Comparison of ENCODE assay signal across 8 cellular contexts in genomic region chrX:102899940-102900916, GRCh38. TPM values are rescaled to one million over a fixed set of nuclear protein-coding genes. Genes with fewer than 3 reads are reported as not detected.
A peak's percentile ranks its signal among the peaks of the same experiment; 100 is the strongest.
DNase-seq lines count a peak whose midpoint lies in the region; ATAC-seq, FAIRE-seq and TF ChIP-seq lines count a peak whose summit lies in the region.

No MANE protein-coding gene starts in this region.

- peak overlapping the region; percentile 6 for H3K27ac Mint-ChIP-seq in activated T-cell treated with anti-CD3 and anti-CD28 coated beads, Interleukin-2, amount 50 U/mL, for 72 hours

- H3K36me3 Mint-ChIP-seq in activated T-cell treated with anti-CD3 and anti-CD28 coated beads, Interleukin-2, amount 50 U/mL, for 72 hours (ENCODE audit: insufficient read depth in 2 of 2), result no peaks in the 10 kb centered on the region

- intact Hi-C loops in pancreas (cut with DNase I), result no loop called here

- peak overlapping the region in 1 of 2 donors; percentile 56 for H3K4me3 Mint-ChIP-seq in activated T-cell treated with anti-CD3 and anti-CD28 coated beads, Interleukin-2, amount 50 U/mL, for 72 hours

- peak; percentile 82 for FAIRE-seq in pancreas (lab: Jason Lieb, UNC)

- H2AFZ ChIP-seq in DND-41 (ENCODE audit: low read depth, low read length), result no peak overlapping the region

- peak; percentile 91 for ATAC-seq in DND-41 (ENCODE audit: insufficient read depth, low read depth)
- ATAC-seq in GM21447 (IDR thresholded peaks at IDR 0.05; ENCODE audit: unreplicated experiment), result peak; percentile 94
- ATAC-seq in activated T-cell treated with anti-CD3 and anti-CD28 coated beads, Interleukin-2, amount 50 U/mL, for 72 hours (replicated peaks in 1 of 2), result peak; percentile 80 to 87
- peak; percentile 80 to 94 (median 91) for ATAC-seq in pancreas
- peak; percentile 74 to 81 for ATAC-seq in upper lobe of left lung (ENCODE audit: low FRiP score in 2 of 2)

- H3K4me1 Mint-ChIP-seq in activated T-cell treated with anti-CD3 and anti-CD28 coated beads, Interleukin-2, amount 50 U/mL, for 72 hours (ENCODE audit: low read depth), result peaks cover 13% of the 10 kb centered on the region

- H3K27me3 Mint-ChIP-seq in activated T-cell treated with anti-CD3 and anti-CD28 coated beads, Interleukin-2, amount 50 U/mL, for 72 hours (ENCODE audit: low read depth), result peaks cover 23% of the 10 kb centered on the region

- no peaks in the 10 kb centered on the region for H4K20me1 ChIP-seq in DND-41 (ENCODE audit: insufficient read depth, low read length)

- no peaks in the 10 kb centered on the region for H3K9me3 Mint-ChIP-seq in activated T-cell treated with anti-CD3 and anti-CD28 coated beads, Interleukin-2, amount 50 U/mL, for 72 hours

- H3K4me1 ChIP-seq in DND-41 (ENCODE audit: insufficient read depth, low read length), result no peaks in the 10 kb centered on the region
- H3K4me1 ChIP-seq in pancreas, result no peaks in the 10 kb centered on the region
- H3K4me1 ChIP-seq in upper lobe of left lung, result no peaks in the 10 kb centered on the region

- no peaks in the 10 kb centered on the region for H3K79me2 ChIP-seq in DND-41 (ENCODE audit: insufficient read depth, low read length)

- H3K36me3 ChIP-seq in DND-41 (ENCODE audit: insufficient read depth, low read length) (peaks cover 3% of the 10 kb centered on the region; the same call in 1 of the 2 replicates), pancreas (no peaks in the 10 kb centered on the region), upper lobe of left lung (no peaks in the 10 kb centered on the region)

- no peak overlapping the region for H3K4me3 ChIP-seq in DND-41 (ENCODE audit: low read depth in 1 of 2, low read length in 2 of 2)
- H3K4me3 ChIP-seq in pancreas, result no peak overlapping the region
- no peak overlapping the region for H3K4me3 ChIP-seq in upper lobe of left lung

- DNase-seq in DND-41 (peak; percentile 73), HUDEP-2 (lab: John Stamatoyannopoulos, UW; ENCODE audit: unreplicated experiment in 76 of 76) (peak in 63 of 76 experiments; percentile 0 to 64 (median 13)), RKO (ENCODE audit: low spot score) (peak; percentile 68), fibroblast of the conjunctiva (ENCODE audit: low read depth) (peak; percentile 50), pancreas (peak; percentile 25 to 76 (median 57)), upper lobe of left lung (peak in 1 of 2 donors; percentile 54)
- DNase-seq in activated T-cell treated with anti-CD3 and anti-CD28 coated beads, Interleukin-2, amount 50 U/mL, for 72 hours, result peak; percentile 66 to 76

- H3K27me3 ChIP-seq in DND-41 (ENCODE audit: insufficient read depth, low read length, poor library complexity) (no peaks in the 10 kb centered on the region), pancreas (no peaks in the 10 kb centered on the region), upper lobe of left lung (no peaks in the 10 kb centered on the region)

- H3K4me2 ChIP-seq in DND-41 (ENCODE audit: insufficient read depth, low read length), result no peak overlapping the region

- H3K9me3 ChIP-seq in DND-41 (ENCODE audit: insufficient read depth, low read length, severe bottlenecking) (no peaks in the 10 kb centered on the region), pancreas (no peaks in the 10 kb centered on the region), upper lobe of left lung (no peaks in the 10 kb centered on the region)

- TF ChIP-seq CTCF in DND-41 (IDR thresholded peaks at IDR 0.05; ENCODE audit: borderline replicate concordance, extremely low read depth, low read length, poor library complexity, severe bottlenecking) (peak; percentile 74), pancreas (IDR thresholded peaks at IDR 0.05) (peak; percentile 32 to 59 (median 54)), upper lobe of left lung (IDR thresholded peaks at IDR 0.05) (peak; percentile 28 to 70 (median 44))

- H3K27ac ChIP-seq in DND-41 (ENCODE audit: low read length) (no peak overlapping the region), pancreas (no peak overlapping the region), upper lobe of left lung (no peak overlapping the region)

- no peak overlapping the region for H3K9ac ChIP-seq in DND-41 (ENCODE audit: low read depth, low read length)

- 27 to 30% methylated on average over 15 of the region's 15 CpGs for WGBS in pancreas, 2 donors
- WGBS in upper lobe of left lung, 2 donors, result 35 to 50% methylated on average over 15 of the region's 15 CpGs

- TF ChIP-seq POLR2A in upper lobe of left lung (IDR thresholded peaks at IDR 0.05), result no peak

- TF ChIP-seq EP300 in upper lobe of left lung (IDR thresholded peaks at IDR 0.05), result no peak

RNA-seq across cellular contexts. Expression of gene RAB40AL, which starts 36.8 kb away (rescaled TPM):
- under 1 TPM in 1 of 2 donors, not detected in 1; 0.24 TPM for total RNA-seq in activated T-cell treated with anti-CD3 and anti-CD28 coated beads, Interleukin-2, amount 50 U/mL, for 72 hours
- under 1 TPM in 5 of 6 donors, not detected in 1; 0.40 to 0.98 (median 0.65) TPM for total RNA-seq in pancreas
- under 1 TPM; 0.21 to 0.68 TPM for polyA plus RNA-seq in pancreas
- total RNA-seq in upper lobe of left lung, result 10 to 100 TPM in 1 of 6 donors, 1 to 10 TPM in 3, under 1 TPM in 1, not detected in 1; 0.71 to 15.7 (median 1.7) TPM
